Comparison of ENCODE assay signal across 1 cellular context in the genomic region with DNA sequence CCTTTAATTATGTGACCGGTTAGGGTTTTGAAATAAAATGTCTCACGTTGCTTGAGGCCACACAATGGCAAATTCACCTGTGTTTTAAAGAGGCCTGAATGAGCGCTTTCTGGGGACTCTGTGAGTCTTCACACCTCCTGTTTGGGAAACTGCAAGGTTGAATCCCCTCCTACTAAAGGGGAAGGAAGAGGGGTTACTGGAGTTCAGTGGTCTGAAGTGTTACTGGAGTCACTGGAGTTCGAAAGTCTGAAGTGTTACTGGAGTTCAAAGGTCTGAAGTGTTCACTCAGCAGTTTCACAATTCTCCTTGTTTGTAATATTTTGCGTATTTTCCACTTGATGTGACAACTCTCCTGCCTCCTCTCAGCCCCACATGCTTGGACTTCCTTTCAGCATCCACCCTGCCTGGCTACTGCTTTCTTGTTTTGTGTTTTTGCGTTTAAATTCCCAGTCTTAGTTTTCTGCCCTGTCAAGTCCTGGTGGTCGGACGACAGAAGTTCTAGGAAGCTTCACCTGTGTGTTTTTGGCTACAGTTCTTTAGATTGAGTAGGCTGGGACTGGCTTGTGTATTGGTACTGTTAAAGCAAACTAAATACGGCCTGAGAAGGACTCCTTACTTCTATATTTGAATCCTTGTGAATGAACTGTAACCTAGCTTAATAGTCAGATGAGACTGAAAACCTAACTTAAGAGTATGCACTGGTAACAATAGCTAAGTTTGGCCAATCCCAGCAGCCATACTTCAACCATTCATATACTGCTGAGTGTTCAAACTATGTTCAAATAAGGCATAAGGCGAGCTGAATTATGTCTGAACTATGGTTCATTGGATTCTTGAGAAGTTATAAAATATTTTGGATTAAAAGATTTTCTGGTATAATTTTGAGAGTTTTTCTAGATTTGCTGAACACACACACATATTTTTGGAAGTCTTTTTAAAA.
A peak's percentile ranks its signal among the peaks of the same experiment; 100 is the strongest.
TF ChIP-seq lines count a peak whose summit lies in the region.

No MANE protein-coding gene starts in this region.

TF ChIP-seq in HepG2, 621 proteins besides CTCF, POLR2A, EP300 and RAD21 (continued from another document and continues in another):
- no peak for TF ChIP-seq ATF3 (CRISPR knock-in tag; IDR thresholded peaks at IDR 0.05)
- TF ChIP-seq MNT (IDR thresholded peaks at IDR 0.05): no peak
- TF ChIP-seq, protein P1, sequence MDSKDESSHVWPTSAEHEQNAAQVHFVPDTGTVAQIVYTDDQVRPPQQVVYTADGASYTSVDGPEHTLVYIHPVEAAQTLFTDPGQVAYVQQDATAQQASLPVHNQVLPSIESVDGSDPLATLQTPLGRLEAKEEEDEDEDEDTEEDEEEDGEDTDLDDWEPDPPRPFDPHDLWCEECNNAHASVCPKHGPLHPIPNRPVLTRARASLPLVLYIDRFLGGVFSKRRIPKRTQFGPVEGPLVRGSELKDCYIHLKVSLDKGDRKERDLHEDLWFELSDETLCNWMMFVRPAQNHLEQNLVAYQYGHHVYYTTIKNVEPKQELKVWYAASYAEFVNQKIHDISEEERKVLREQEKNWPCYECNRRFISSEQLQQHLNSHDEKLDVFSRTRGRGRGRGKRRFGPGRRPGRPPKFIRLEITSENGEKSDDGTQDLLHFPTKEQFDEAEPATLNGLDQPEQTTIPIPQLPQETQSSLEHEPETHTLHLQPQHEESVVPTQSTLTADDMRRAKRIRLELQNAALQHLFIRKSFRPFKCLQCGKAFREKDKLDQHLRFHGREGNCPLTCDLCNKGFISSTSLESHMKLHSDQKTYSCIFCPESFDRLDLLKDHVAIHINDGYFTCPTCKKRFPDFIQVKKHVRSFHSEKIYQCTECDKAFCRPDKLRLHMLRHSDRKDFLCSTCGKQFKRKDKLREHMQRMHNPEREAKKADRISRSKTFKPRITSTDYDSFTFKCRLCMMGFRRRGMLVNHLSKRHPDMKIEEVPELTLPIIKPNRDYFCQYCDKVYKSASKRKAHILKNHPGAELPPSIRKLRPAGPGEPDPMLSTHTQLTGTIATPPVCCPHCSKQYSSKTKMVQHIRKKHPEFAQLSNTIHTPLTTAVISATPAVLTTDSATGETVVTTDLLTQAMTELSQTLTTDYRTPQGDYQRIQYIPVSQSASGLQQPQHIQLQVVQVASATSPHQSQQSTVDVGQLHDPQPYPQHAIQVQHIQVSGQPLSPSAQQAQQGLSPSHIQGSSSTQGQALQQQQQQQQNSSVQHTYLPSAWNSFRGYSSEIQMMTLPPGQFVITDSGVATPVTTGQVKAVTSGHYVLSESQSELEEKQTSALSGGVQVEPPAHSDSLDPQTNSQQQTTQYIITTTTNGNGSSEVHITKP (CRISPR knock-in tag; IDR thresholded peaks at IDR 0.05; ENCODE audit: low read depth): no peak
- TF ChIP-seq ZNF574 (CRISPR knock-in tag; IDR thresholded peaks at IDR 0.05): no peak
- TF ChIP-seq ISL2 (CRISPR knock-in tag; IDR thresholded peaks at IDR 0.05): peak; percentile 48
- TF ChIP-seq ZNF549 (CRISPR knock-in tag; IDR thresholded peaks at IDR 0.05): no peak
- TF ChIP-seq MXD4 (CRISPR knock-in tag; IDR thresholded peaks at IDR 0.05): 0 out of 2 replicates have a peak, but pooled peaks have one; percentile 40
- TF ChIP-seq FOSL2 (CRISPR knock-in tag; IDR thresholded peaks at IDR 0.05): peak; percentile 57
- TF ChIP-seq ATF7 (IDR thresholded peaks at IDR 0.05): no peak
- TF ChIP-seq ATF7 (CRISPR knock-in tag; IDR thresholded peaks at IDR 0.05): no peak
- TF ChIP-seq ATF1 (CRISPR knock-in tag; IDR thresholded peaks at IDR 0.05): no peak
- no peak; the same call in 1 of the 2 replicates for TF ChIP-seq ZNF335 (CRISPR knock-in tag; IDR thresholded peaks at IDR 0.05)
- TF ChIP-seq ZBTB38 (CRISPR knock-in tag; IDR thresholded peaks at IDR 0.05): no peak
- no peak for TF ChIP-seq RARG (CRISPR knock-in tag; IDR thresholded peaks at IDR 0.05; ENCODE audit: low read depth)
- no peak for TF ChIP-seq ZNF672 (CRISPR knock-in tag; IDR thresholded peaks at IDR 0.05)
- TF ChIP-seq AKAP8 (CRISPR knock-in tag; IDR thresholded peaks at IDR 0.05): no peak
- 0 out of 2 replicates have a peak, but pooled peaks have one; percentile 24 for TF ChIP-seq TFDP2 (CRISPR knock-in tag; IDR thresholded peaks at IDR 0.05)
- TF ChIP-seq GZF1 (CRISPR knock-in tag; IDR thresholded peaks at IDR 0.05): no peak
- no peak for TF ChIP-seq ZNF652 (CRISPR knock-in tag; IDR thresholded peaks at IDR 0.05; ENCODE audit: borderline replicate concordance, low read depth)
- peak; percentile 53 for TF ChIP-seq ARID4A (CRISPR knock-in tag; IDR thresholded peaks at IDR 0.05; ENCODE audit: borderline replicate concordance)
- TF ChIP-seq, protein P2, sequence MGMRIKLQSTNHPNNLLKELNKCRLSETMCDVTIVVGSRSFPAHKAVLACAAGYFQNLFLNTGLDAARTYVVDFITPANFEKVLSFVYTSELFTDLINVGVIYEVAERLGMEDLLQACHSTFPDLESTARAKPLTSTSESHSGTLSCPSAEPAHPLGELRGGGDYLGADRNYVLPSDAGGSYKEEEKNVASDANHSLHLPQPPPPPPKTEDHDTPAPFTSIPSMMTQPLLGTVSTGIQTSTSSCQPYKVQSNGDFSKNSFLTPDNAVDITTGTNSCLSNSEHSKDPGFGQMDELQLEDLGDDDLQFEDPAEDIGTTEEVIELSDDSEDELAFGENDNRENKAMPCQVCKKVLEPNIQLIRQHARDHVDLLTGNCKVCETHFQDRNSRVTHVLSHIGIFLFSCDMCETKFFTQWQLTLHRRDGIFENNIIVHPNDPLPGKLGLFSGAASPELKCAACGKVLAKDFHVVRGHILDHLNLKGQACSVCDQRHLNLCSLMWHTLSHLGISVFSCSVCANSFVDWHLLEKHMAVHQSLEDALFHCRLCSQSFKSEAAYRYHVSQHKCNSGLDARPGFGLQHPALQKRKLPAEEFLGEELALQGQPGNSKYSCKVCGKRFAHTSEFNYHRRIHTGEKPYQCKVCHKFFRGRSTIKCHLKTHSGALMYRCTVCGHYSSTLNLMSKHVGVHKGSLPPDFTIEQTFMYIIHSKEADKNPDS (CRISPR knock-in tag; IDR thresholded peaks at IDR 0.05): no peak
- peak; percentile 85 for TF ChIP-seq NCOA2 (CRISPR knock-in tag; IDR thresholded peaks at IDR 0.05)
- TF ChIP-seq ZNF33A (CRISPR knock-in tag; IDR thresholded peaks at IDR 0.05; ENCODE audit: borderline replicate concordance): peak; percentile 17; the same call in 1 of the 2 replicates
- no peak for TF ChIP-seq GPN1 (CRISPR knock-in tag; IDR thresholded peaks at IDR 0.05; ENCODE audit: borderline replicate concordance)
- TF ChIP-seq, protein P3, sequence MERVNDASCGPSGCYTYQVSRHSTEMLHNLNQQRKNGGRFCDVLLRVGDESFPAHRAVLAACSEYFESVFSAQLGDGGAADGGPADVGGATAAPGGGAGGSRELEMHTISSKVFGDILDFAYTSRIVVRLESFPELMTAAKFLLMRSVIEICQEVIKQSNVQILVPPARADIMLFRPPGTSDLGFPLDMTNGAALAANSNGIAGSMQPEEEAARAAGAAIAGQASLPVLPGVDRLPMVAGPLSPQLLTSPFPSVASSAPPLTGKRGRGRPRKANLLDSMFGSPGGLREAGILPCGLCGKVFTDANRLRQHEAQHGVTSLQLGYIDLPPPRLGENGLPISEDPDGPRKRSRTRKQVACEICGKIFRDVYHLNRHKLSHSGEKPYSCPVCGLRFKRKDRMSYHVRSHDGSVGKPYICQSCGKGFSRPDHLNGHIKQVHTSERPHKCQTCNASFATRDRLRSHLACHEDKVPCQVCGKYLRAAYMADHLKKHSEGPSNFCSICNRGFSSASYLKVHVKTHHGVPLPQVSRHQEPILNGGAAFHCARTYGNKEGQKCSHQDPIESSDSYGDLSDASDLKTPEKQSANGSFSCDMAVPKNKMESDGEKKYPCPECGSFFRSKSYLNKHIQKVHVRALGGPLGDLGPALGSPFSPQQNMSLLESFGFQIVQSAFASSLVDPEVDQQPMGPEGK (CRISPR knock-in tag; IDR thresholded peaks at IDR 0.05): no peak
- TF ChIP-seq ZNF547 (CRISPR knock-in tag; IDR thresholded peaks at IDR 0.05): no peak
- TF ChIP-seq ZNF296 (CRISPR knock-in tag; conservative IDR thresholded peaks at IDR 0.05): no peak
- TF ChIP-seq ZBTB7A (CRISPR knock-in tag; IDR thresholded peaks at IDR 0.05): no peak
- TF ChIP-seq YEATS4 (CRISPR knock-in tag; IDR thresholded peaks at IDR 0.05; ENCODE audit: borderline replicate concordance): no peak; the same call in 1 of the 2 replicates
- no peak for TF ChIP-seq HMGA1 (CRISPR knock-in tag; conservative IDR thresholded peaks at IDR 0.05)
- TF ChIP-seq ZNF225 (CRISPR knock-in tag; IDR thresholded peaks at IDR 0.05): no peak
- TF ChIP-seq MYNN (CRISPR knock-in tag; IDR thresholded peaks at IDR 0.05; ENCODE audit: low read depth): 0 out of 2 replicates have a peak, but pooled peaks have one; percentile 43
- TF ChIP-seq PLRG1 (conservative IDR thresholded peaks at IDR 0.05): no peak
- peak; percentile 72 for TF ChIP-seq HDAC2 (CRISPR knock-in tag; IDR thresholded peaks at IDR 0.05)
- no peak for TF ChIP-seq ZSCAN20 (CRISPR knock-in tag; IDR thresholded peaks at IDR 0.05; ENCODE audit: borderline replicate concordance)
- no peak for TF ChIP-seq ESRRA (CRISPR knock-in tag; IDR thresholded peaks at IDR 0.05; ENCODE audit: low read depth)
- no peak for TF ChIP-seq E2F2 (CRISPR knock-in tag; IDR thresholded peaks at IDR 0.05; ENCODE audit: borderline replicate concordance)
